In genomic region chr17:11986939-11987329, GRCh38 we compare ENCODE assay signal across 8 cellular contexts. TPM values are rescaled to one million over a fixed set of nuclear protein-coding genes. Genes with fewer than 3 reads are reported as not detected.
DNase-seq lines count a peak whose midpoint lies in the region; FAIRE-seq lines count a peak whose summit lies in the region.

No MANE protein-coding gene starts in this region.

- peaks cover 4% of the 10 kb centered on the region for H3K4me1 Mint-ChIP-seq in activated T-helper 2 cell treated with anti-CD3 and anti-CD28 coated beads, Interferon-gamma antibody, Interleukin-2, Interleukin-4, amounts not matched to agents 10 μg/mL and 5 μg/mL and 100 μg/mL, durations not matched to agents 14 hours and 24 hours and 36 hours (ENCODE audit: low read depth)

- H3K27ac Mint-ChIP-seq in activated T-helper 2 cell treated with anti-CD3 and anti-CD28 coated beads, Interferon-gamma antibody, Interleukin-2, Interleukin-4, amounts not matched to agents 10 μg/mL and 5 μg/mL and 100 μg/mL, durations not matched to agents 14 hours and 24 hours and 36 hours: no peak overlapping the region

- H3K9me3 Mint-ChIP-seq in activated T-helper 2 cell treated with anti-CD3 and anti-CD28 coated beads, Interferon-gamma antibody, Interleukin-2, Interleukin-4, amounts not matched to agents 10 μg/mL and 5 μg/mL and 100 μg/mL, durations not matched to agents 14 hours and 24 hours and 36 hours: no peaks in the 10 kb centered on the region

- H3K27me3 Mint-ChIP-seq in activated T-helper 2 cell treated with anti-CD3 and anti-CD28 coated beads, Interferon-gamma antibody, Interleukin-2, Interleukin-4, amounts not matched to agents 10 μg/mL and 5 μg/mL and 100 μg/mL, durations not matched to agents 14 hours and 24 hours and 36 hours (ENCODE audit: low read depth): no peaks in the 10 kb centered on the region

- intact Hi-C loops in activated T-helper 2 cell treated with anti-CD3 and anti-CD28 coated beads, Interferon-gamma antibody, Interleukin-2, Interleukin-4, amounts not matched to agents 10 μg/mL and 5 μg/mL and 100 μg/mL, durations not matched to agents 14 hours and 24 hours and 36 hours (cut with micrococcal nuclease): loop anchor here (10.0 kb wide), 1 partner anchor 1342 kb away; no protein-coding TSS in a partner anchor

- H3K4me3 Mint-ChIP-seq in activated T-helper 2 cell treated with anti-CD3 and anti-CD28 coated beads, Interferon-gamma antibody, Interleukin-2, Interleukin-4, amounts not matched to agents 10 μg/mL and 5 μg/mL and 100 μg/mL, durations not matched to agents 14 hours and 24 hours and 36 hours (ENCODE audit: low read depth): no peak overlapping the region

- FAIRE-seq in endometrium (lab: Jason Lieb, UNC): peak; percentile 74

- peak in 2 of 3 experiments; percentile 0 to 25 for DNase-seq in NCI-H1417 (lab: John Stamatoyannopoulos, UW)
- DNase-seq in NCI-H1417 treated with DMSO at 0.1 percent for 48 hours (lab: John Stamatoyannopoulos, UW): no peak
- DNase-seq in NCI-H82 (lab: John Stamatoyannopoulos, UW): peak; percentile 69
- peak; percentile 59 for DNase-seq in myocyte (ENCODE audit: low read depth)
- DNase-seq in stimulated activated CD4-positive, alpha-beta T cell treated with anti-CD3 and anti-CD28 coated beads, Interleukin-1b, Interleukin-23, amount 100 ng/mL, for 48 hours: no peak
- DNase-seq in NCI-H526 treated with DMSO at 0.1 percent for 48 hours (lab: John Stamatoyannopoulos, UW): no peak
- no peak for DNase-seq in activated T-helper 2 cell treated with anti-CD3 and anti-CD28 coated beads, Interferon-gamma antibody, Interleukin-2, Interleukin-4, amounts not matched to agents 10 μg/mL and 5 μg/mL and 100 μg/mL, durations not matched to agents 14 hours and 24 hours and 36 hours (ENCODE audit: low spot score)

- peaks cover 44% of the 10 kb centered on the region for H3K36me3 Mint-ChIP-seq in activated T-helper 2 cell treated with anti-CD3 and anti-CD28 coated beads, Interferon-gamma antibody, Interleukin-2, Interleukin-4, amounts not matched to agents 10 μg/mL and 5 μg/mL and 100 μg/mL, durations not matched to agents 14 hours and 24 hours and 36 hours (ENCODE audit: low read depth)

RNA-seq across cellular contexts. Expression of gene ZNF18, which starts 10.3 kb away (rescaled TPM):
- total RNA-seq in myocyte: 14.3 and 14.4 TPM in 2 replicates
- polyA plus RNA-seq in myocyte (2012): 8.8 TPM
- 6.1 and 6.8 TPM in 2 replicates for total RNA-seq in activated T-helper 2 cell treated with anti-CD3 and anti-CD28 coated beads, Interferon-gamma antibody, Interleukin-2, Interleukin-4, amounts not matched to agents 10 μg/mL and 5 μg/mL and 100 μg/mL, durations not matched to agents 14 hours and 24 hours and 36 hours

RNA-seq across cellular contexts. Expression of gene MAP2K4, which starts 33.7 kb away (rescaled TPM):
- 34.1 and 39.3 TPM in 2 replicates for total RNA-seq in myocyte
- 12.3 TPM for polyA plus RNA-seq in myocyte (2012)
- 32.5 and 32.6 TPM in 2 replicates for total RNA-seq in activated T-helper 2 cell treated with anti-CD3 and anti-CD28 coated beads, Interferon-gamma antibody, Interleukin-2, Interleukin-4, amounts not matched to agents 10 μg/mL and 5 μg/mL and 100 μg/mL, durations not matched to agents 14 hours and 24 hours and 36 hours

Comparison
In these comparisons a context has a peak if more than half of its experiments do, and no peak if none do; other contexts are left out.
1. DNase-seq: peak in NCI-H1417 (2 of 3), NCI-H82 (single experiment) and myocyte (single experiment); none in NCI-H1417 treated with DMSO at 0.1 percent for 48 hours (single experiment), stimulated activated CD4-positive, alpha-beta T cell treated with anti-CD3 and anti-CD28 coated beads, Interleukin-1b, Interleukin-23, amount 100 ng/mL, for 48 hours (single experiment), NCI-H526 treated with DMSO at 0.1 percent for 48 hours (single experiment) and activated T-helper 2 cell treated with anti-CD3 and anti-CD28 coated beads, Interferon-gamma antibody, Interleukin-2, Interleukin-4, amounts not matched to agents 10 μg/mL and 5 μg/mL and 100 μg/mL, durations not matched to agents 14 hours and 24 hours and 36 hours (single experiment).